In genomic region chr17:59643159-59643857, GRCh38 we compare ENCODE assay signal across 10 cellular contexts. TPM values are rescaled to one million over a fixed set of nuclear protein-coding genes. Genes with fewer than 3 reads are reported as not detected.
DNase-seq lines count a peak whose midpoint lies in the region; ATAC-seq, FAIRE-seq and TF ChIP-seq lines count a peak whose summit lies in the region.
"Had no signal": no experiment of that assay in that cellular context is flagged by ENCODE, and none has a peak within 500 bp of the region (broad histone marks: within the 10 kb centered on the region; RNA-seq: fewer than 3 reads in every experiment).

No MANE protein-coding gene starts in this region.

- H3K4me1 ChIP-seq in gastroesophageal sphincter (peaks cover 2 to 86% (median 4%) of the 10 kb centered on the region in 3 donors), colonic mucosa (no peaks in the 10 kb centered on the region), stomach (peaks cover 30 to 85% (median 55%) of the 10 kb centered on the region in 4 donors)

- H3K9ac ChIP-seq in colonic mucosa (ENCODE audit: low read depth in 2 of 2, low read length in 2 of 2): no peak overlapping the region

- H3K4me3 ChIP-seq in gastroesophageal sphincter (no peak overlapping the region), colonic mucosa (no peak overlapping the region), stomach (no peak overlapping the region)

- intact Hi-C loops in colonic mucosa (cut with DNase I) (no loop called here), stomach (cut with DNase I; ENCODE audit: low total_unique reads) (no loop called here)

- H3K27me3 ChIP-seq in gastroesophageal sphincter (no peaks in the 10 kb centered on the region), colonic mucosa (no peaks in the 10 kb centered on the region), stomach (no peaks in the 10 kb centered on the region)

- H3K9me3 Mint-ChIP-seq in stimulated activated effector memory CD8-positive, alpha-beta T cell treated with anti-CD3 and anti-CD28 coated beads, Interleukin-12 subunit alpha, Interleukin-12 subunit beta, amount 100 ng/mL, for 72 hours: no peaks in the 10 kb centered on the region

- H3K27ac Mint-ChIP-seq in stimulated activated effector memory CD8-positive, alpha-beta T cell treated with anti-CD3 and anti-CD28 coated beads, Interleukin-12 subunit alpha, Interleukin-12 subunit beta, amount 100 ng/mL, for 72 hours: peak overlapping the region; percentile 64

- H3K27ac ChIP-seq in gastroesophageal sphincter (no peak overlapping the region), colonic mucosa (no peak overlapping the region), stomach (peak overlapping the region in 1 of 5 donors; percentile 58)

- in situ Hi-C loops in SK-MEL-5 (cut with HindIII; ENCODE audit: low pct_unique_long_range_greater_than_20kb, low sequenced_read_pairs): no loop called here

- WGBS in gastroesophageal sphincter (ENCODE audit: low coverage in 1 of 2), 2 donors: 60% methylated on average over 4 of the region's 4 CpGs
- WGBS in stomach, 5 donors: 44 to 71% (median 49%) methylated on average over 4 of the region's 4 CpGs

- no peak for TF ChIP-seq EP300 in gastroesophageal sphincter (IDR thresholded peaks at IDR 0.05)
- TF ChIP-seq EP300 in stomach (IDR thresholded peaks at IDR 0.05): no peak

- DNase-seq in NCI-H510A treated with DMSO at 0.1 percent for 48 hours (lab: John Stamatoyannopoulos, UW): peak; percentile 29
- DNase-seq in NCI-H510A (lab: John Stamatoyannopoulos, UW): no peak
- peak; percentile 55 for DNase-seq in SK-MEL-5 (ENCODE audit: low read depth, low spot score)
- DNase-seq in stimulated activated effector memory CD8-positive, alpha-beta T cell treated with anti-CD3 and anti-CD28 coated beads, Interleukin-12 subunit alpha, Interleukin-12 subunit beta, amount 100 ng/mL, for 72 hours (ENCODE audit: low spot score in 2 of 2): no peak
- DNase-seq in colonic mucosa: no peak
- DNase-seq in GM19239 (ENCODE audit: insufficient read length, low spot score): no peak
- no peak for DNase-seq in stomach
- DNase-seq: foreskin melanocyte, posterior cingulate gyrus had no signal

- no peak for TF ChIP-seq POLR2A in gastroesophageal sphincter (IDR thresholded peaks at IDR 0.05)
- no peak for TF ChIP-seq POLR2A in stomach (IDR thresholded peaks at IDR 0.05)

- FAIRE-seq in GM19239 (lab: Jason Lieb, UNC): no peak

- H3K36me3 ChIP-seq in gastroesophageal sphincter (peaks cover 0 to 32% of the 10 kb centered on the region in 2 donors), colonic mucosa (no peaks in the 10 kb centered on the region), stomach (peaks cover 21 to 41% (median 38%) of the 10 kb centered on the region in 4 donors)

- peak; percentile 51 for ATAC-seq in gastroesophageal sphincter
- ATAC-seq in stimulated activated effector memory CD8-positive, alpha-beta T cell treated with anti-CD3 and anti-CD28 coated beads, Interleukin-12 subunit alpha, Interleukin-12 subunit beta, amount 100 ng/mL, for 72 hours: no peak

- H3K4me3 Mint-ChIP-seq in stimulated activated effector memory CD8-positive, alpha-beta T cell treated with anti-CD3 and anti-CD28 coated beads, Interleukin-12 subunit alpha, Interleukin-12 subunit beta, amount 100 ng/mL, for 72 hours: no peak overlapping the region

- H3K36me3 Mint-ChIP-seq in stimulated activated effector memory CD8-positive, alpha-beta T cell treated with anti-CD3 and anti-CD28 coated beads, Interleukin-12 subunit alpha, Interleukin-12 subunit beta, amount 100 ng/mL, for 72 hours: peaks cover 49% of the 10 kb centered on the region

- TF ChIP-seq CTCF in gastroesophageal sphincter (IDR thresholded peaks at IDR 0.05): no peak
- TF ChIP-seq CTCF in colonic mucosa (IDR thresholded peaks at IDR 0.05): no peak
- no peak for TF ChIP-seq CTCF in stomach (IDR thresholded peaks at IDR 0.05)

- H3K9me3 ChIP-seq in gastroesophageal sphincter (no peaks in the 10 kb centered on the region), colonic mucosa (no peaks in the 10 kb centered on the region), stomach (no peaks in the 10 kb centered on the region)

- H3K4me1 Mint-ChIP-seq in stimulated activated effector memory CD8-positive, alpha-beta T cell treated with anti-CD3 and anti-CD28 coated beads, Interleukin-12 subunit alpha, Interleukin-12 subunit beta, amount 100 ng/mL, for 72 hours: peaks cover 47% of the 10 kb centered on the region

RNA-seq across cellular contexts. Expression of gene CLTC, which starts 23.6 kb away (rescaled TPM):
- total RNA-seq in SK-MEL-5 (2014; rRNA removed; shearing (Covaris generic)): 471 and 485 TPM in 2 replicates
- polyA plus RNA-seq in SK-MEL-5 (2015; cell fraction: cytosol; rRNA removed): 402 and 619 TPM in 2 replicates
- polyA plus RNA-seq in SK-MEL-5 (2015; cell fraction: nucleus; rRNA removed): 214 and 271 TPM in 2 replicates
- total RNA-seq in gastroesophageal sphincter (100 to 1,000 TPM; 290 to 342 (median 317) TPM), colonic mucosa (100 to 1,000 TPM; 306 to 328 TPM), stomach (100 to 1,000 TPM; 129 to 363 (median 207) TPM)
- polyA plus RNA-seq in stomach: 10 to 100 TPM; 38.5 to 79.3 (median 40.8) TPM

Comparison
In these comparisons a context has a peak if more than half of its experiments do, and no peak if none do; other contexts are left out.
1. DNase-seq: peak in NCI-H510A treated with DMSO at 0.1 percent for 48 hours (single experiment) and SK-MEL-5 (single experiment); none in NCI-H510A (single experiment), stimulated activated effector memory CD8-positive, alpha-beta T cell treated with anti-CD3 and anti-CD28 coated beads, Interleukin-12 subunit alpha, Interleukin-12 subunit beta, amount 100 ng/mL, for 72 hours (0 of 2), colonic mucosa (single experiment), GM19239 (single experiment) and stomach (single experiment).